ENCODE assay signal across 10 cellular contexts in genomic region chr12:21775130-21775920, GRCh38. TPM values are rescaled to one million over a fixed set of nuclear protein-coding genes. Genes with fewer than 3 reads are reported as not detected.
DNase-seq lines count a peak whose midpoint lies in the region; ATAC-seq and TF ChIP-seq lines count a peak whose summit lies in the region.
"Had no signal": no experiment of that assay in that cellular context is flagged by ENCODE, and none has a peak within 500 bp of the region (broad histone marks: within the 10 kb centered on the region; RNA-seq: fewer than 3 reads in every experiment).

No MANE protein-coding gene starts in this region.

- intact Hi-C loops in ascending aorta (cut with DNase I): loop anchor here (5.0 to 10.0 kb wide), 4 partner anchors 42 to 341 kb away; partner anchors contain the start of genes CMAS, GOLT1B, PYROXD1 and RECQL
- intact Hi-C loops in sciatic nerve (cut with DNase I): no loop called here

- H3K9ac ChIP-seq in iPS-18a (ENCODE audit: low read length): no peak overlapping the region

- H3K4me2 ChIP-seq in GM23338: peak overlapping the region; percentile 67

- H4K20me1 ChIP-seq in GM23338 (replicated peaks; ENCODE audit: insufficient read depth): no peaks in the 10 kb centered on the region

- no peaks in the 10 kb centered on the region for H3F3A ChIP-seq in GM23338 (replicated peaks; ENCODE audit: low read depth)

- H3K9me3 ChIP-seq in ascending aorta (no peaks in the 10 kb centered on the region), iPS-18a (ENCODE audit: control insufficient read depth, low read depth, low read length) (no peaks in the 10 kb centered on the region)

- peak overlapping the region; percentile 74 for H3K4me3 ChIP-seq in GM23338
- H3K4me3 ChIP-seq in ascending aorta: peak overlapping the region; percentile 49 to 79
- H3K4me3 ChIP-seq in iPS-18a (ENCODE audit: low read length): peak overlapping the region; percentile 67

- no peaks in the 10 kb centered on the region for H3K79me2 ChIP-seq in GM23338 (replicated peaks; ENCODE audit: insufficient read depth)

- 0 out of 2 replicates have a peak overlapping the region, but pooled peaks have one; percentile 7 for H2AFZ ChIP-seq in GM23338

- peak overlapping the region; percentile 72 for H3K4me3 Mint-ChIP-seq in GM23338

- DNase-seq in GM23338 (ENCODE audit: low spot score) (peak; percentile 11), ascending aorta (ENCODE audit: low spot score in 2 of 2) (no peak), sciatic nerve (ENCODE audit: low spot score) (no peak), D341Med (ENCODE audit: low spot score) (no peak), DMS153 treated with DMSO at 0.1 percent for 48 hours (lab: John Stamatoyannopoulos, UW; ENCODE audit: unreplicated experiment) (no peak), Kasumi-1 (lab: John Stamatoyannopoulos, UW) (no peak), HT-29 (ENCODE audit: low spot score) (no peak)
- DNase-seq: GOT3 had no signal

- H3K9me2 ChIP-seq in GM23338 (ENCODE audit: insufficient read depth): no peaks in the 10 kb centered on the region

- no peaks in the 10 kb centered on the region for H3K36me3 Mint-ChIP-seq in GM23338 (ENCODE audit: low read depth)

- H3K36me3 ChIP-seq in GM23338 (ENCODE audit: insufficient read depth) (no peaks in the 10 kb centered on the region), ascending aorta (no peaks in the 10 kb centered on the region), iPS-18a (ENCODE audit: control insufficient read depth, low read depth, low read length) (no peaks in the 10 kb centered on the region)

- no peaks in the 10 kb centered on the region for H3K9me3 Mint-ChIP-seq in GM23338

- H3K27ac Mint-ChIP-seq in GM23338: no peak overlapping the region

- H3K27ac ChIP-seq in GM23338 (ENCODE audit: low read depth) (no peak overlapping the region), ascending aorta (peak overlapping the region; percentile 68 to 80), iPS-18a (ENCODE audit: low read length) (no peak overlapping the region)

- H3K4me1 ChIP-seq in GM23338 (ENCODE audit: insufficient read depth): peaks cover 22% of the 10 kb centered on the region
- H3K4me1 ChIP-seq in ascending aorta: no peaks in the 10 kb centered on the region
- peaks cover 11% of the 10 kb centered on the region for H3K4me1 ChIP-seq in iPS-18a (ENCODE audit: control insufficient read depth, low read depth, low read length)

- H3K27me3 ChIP-seq in GM23338 (ENCODE audit: insufficient read depth) (peaks cover 32% of the 10 kb centered on the region), ascending aorta (no peaks in the 10 kb centered on the region), iPS-18a (ENCODE audit: control insufficient read depth, insufficient read depth, low read length) (peaks cover 39% of the 10 kb centered on the region)

- TF ChIP-seq CTCF in GM23338 (conservative IDR thresholded peaks at IDR 0.05; ENCODE audit: low read depth in 2 of 2) (no peak), ascending aorta (IDR thresholded peaks at IDR 0.05) (no peak)

- peaks cover 20% of the 10 kb centered on the region for H3K4me1 Mint-ChIP-seq in GM23338

- no peak for ATAC-seq in GM23338
- ATAC-seq in sciatic nerve: peak; percentile 40
- ATAC-seq: Panc1 had no signal

- peaks cover 9% of the 10 kb centered on the region for H3K27me3 Mint-ChIP-seq in GM23338 (ENCODE audit: insufficient read depth, low read depth, poor library complexity)

TF ChIP-seq in GM23338, 12 proteins besides CTCF, POLR2A, EP300 and RAD21 (continues in another document):
- TF ChIP-seq ZNF462 (CRISPR knock-in tag; IDR thresholded peaks at IDR 0.05): no peak
- no peak for TF ChIP-seq ETS1 (IDR thresholded peaks at IDR 0.05)
- no peak for TF ChIP-seq ZNF331 (CRISPR knock-in tag; IDR thresholded peaks at IDR 0.05; ENCODE audit: low read depth)
- TF ChIP-seq STAT1 (IDR thresholded peaks at IDR 0.05; ENCODE audit: unreplicated experiment): no peak

RNA-seq across cellular contexts. Expression of gene KCNJ8, which starts 0.8 kb away (rescaled TPM):
- 0.87 and 2.3 TPM in 2 replicates for total RNA-seq in GM23338 (2014; rRNA removed; shearing (Covaris generic))
- polyA plus RNA-seq in GM23338 (2016; fragmentation: Nextera tagmentation; extraction: Ambion mirVana): 0.82 and 1.0 TPM in 2 replicates
- total RNA-seq in ascending aorta: 27.8 TPM
- total RNA-seq in sciatic nerve: 10.8 TPM
- total RNA-seq in HT-29 (2014; rRNA removed; shearing (Covaris generic)): not detected in 2 replicates

Comparison
In these comparisons a context has a peak if more than half of its experiments do, and no peak if none do; other contexts are left out.
1. H3K27ac ChIP-seq: peak in ascending aorta (2 of 2); none in GM23338 (single experiment) and iPS-18a (single experiment).
2. Peak in every context shown above with its lines, with median percentiles within 50 percentile points of each other: H3K4me3 ChIP-seq.